8 cellular contexts compared by ENCODE assay signal in the genomic region with DNA sequence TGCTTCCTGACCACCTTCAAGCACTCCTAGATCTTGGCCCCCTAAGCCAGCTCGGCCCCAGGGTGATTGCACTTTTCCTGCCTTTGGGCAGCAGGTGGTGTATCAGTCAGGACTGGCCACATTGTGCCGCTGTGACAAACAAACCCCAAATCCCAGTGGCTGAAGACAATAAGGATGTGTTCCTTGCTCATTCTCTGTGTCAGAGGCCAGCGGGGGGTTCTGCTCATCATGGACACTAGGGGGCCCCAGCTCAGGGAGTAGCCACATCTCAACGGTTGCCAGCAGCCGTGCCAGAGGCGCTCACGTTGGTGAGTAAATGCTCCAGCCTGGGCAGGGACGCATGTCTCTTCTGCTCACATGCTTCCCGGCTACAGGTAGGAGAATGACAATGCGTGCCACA.
DNase-seq lines count a peak whose midpoint lies in the region; ATAC-seq and TF ChIP-seq lines count a peak whose summit lies in the region.

No MANE protein-coding gene starts in this region.

- TF ChIP-seq CTCF in GM12874 (IDR thresholded peaks at IDR 0.05; ENCODE audit: insufficient read depth, low read depth, low read length) (peak; percentile 66), neural progenitor cell (IDR thresholded peaks at IDR 0.05) (peak; percentile 11), GM13976 (IDR thresholded peaks at IDR 0.05; ENCODE audit: borderline replicate concordance, control extremely low read depth, extremely low read depth, insufficient read depth, missing control alignments) (no peak)

- H2AFZ ChIP-seq in neural progenitor cell (replicated peaks): no peak overlapping the region

- in situ Hi-C loops in GM13976 (cut with MboI; ENCODE audit: low sequenced_read_pairs, unreplicated experiment): loop anchor here (25.0 kb wide), 2 partner anchors 314 to 439 kb away; partner anchors contain the start of genes KLHL36 and MEAK7

- no peak overlapping the region for H3K4me3 ChIP-seq in neural progenitor cell

- H3K9me3 ChIP-seq in neural progenitor cell (ENCODE audit: low read depth): no peaks in the 10 kb centered on the region

- peaks cover 9% of the 10 kb centered on the region for H3F3A ChIP-seq in neural progenitor cell (ENCODE audit: low read depth)

- H3K36me3 Mint-ChIP-seq in activated naive CD4-positive, alpha-beta T cell treated with anti-CD3 and anti-CD28 coated beads for 36 hours (ENCODE audit: low read depth): no peaks in the 10 kb centered on the region
- no peaks in the 10 kb centered on the region for H3K36me3 Mint-ChIP-seq in neural progenitor cell

- H3K9me3 Mint-ChIP-seq in activated naive CD4-positive, alpha-beta T cell treated with anti-CD3 and anti-CD28 coated beads for 36 hours: no peaks in the 10 kb centered on the region
- H3K9me3 Mint-ChIP-seq in neural progenitor cell: no peaks in the 10 kb centered on the region

- no peak overlapping the region for H3K9ac ChIP-seq in neural progenitor cell

- H3K27ac ChIP-seq in neural progenitor cell: no peak overlapping the region

- H3K4me1 ChIP-seq in neural progenitor cell: peaks cover 10% of the 10 kb centered on the region

- CTCF ChIA-PET in activated naive CD4-positive, alpha-beta T cell treated with anti-CD3 and anti-CD28 coated beads for 36 hours (lab: Charles Lee): interaction anchor here (0.8 to 6.2 kb wide), 8 partner anchors 12 to 212 kb away, joined by 3 to 82 read pairs (median 10); no protein-coding TSS in a partner anchor

- H3K27me3 ChIP-seq in neural progenitor cell: no peaks in the 10 kb centered on the region

- H3K4me2 ChIP-seq in neural progenitor cell: no peak overlapping the region

- no peaks in the 10 kb centered on the region for H3K79me2 ChIP-seq in neural progenitor cell (ENCODE audit: low read depth)

- no peaks in the 10 kb centered on the region for H3K27me3 Mint-ChIP-seq in activated naive CD4-positive, alpha-beta T cell treated with anti-CD3 and anti-CD28 coated beads for 36 hours (ENCODE audit: low read depth)
- H3K27me3 Mint-ChIP-seq in neural progenitor cell (ENCODE audit: insufficient read depth, low read depth): peaks cover 8% of the 10 kb centered on the region

- no peaks in the 10 kb centered on the region for H3K36me3 ChIP-seq in neural progenitor cell

- H3K4me1 Mint-ChIP-seq in activated naive CD4-positive, alpha-beta T cell treated with anti-CD3 and anti-CD28 coated beads for 36 hours (ENCODE audit: low read depth): no peaks in the 10 kb centered on the region
- peaks cover 17% of the 10 kb centered on the region for H3K4me1 Mint-ChIP-seq in neural progenitor cell

- no peak for ATAC-seq in HG02970 (IDR thresholded peaks at IDR 0.05; ENCODE audit: low FRiP score, unreplicated experiment)
- no peak for ATAC-seq in HG03135 (IDR thresholded peaks at IDR 0.05; ENCODE audit: unreplicated experiment)

- intact Hi-C loops in activated naive CD4-positive, alpha-beta T cell treated with anti-CD3 and anti-CD28 coated beads for 36 hours (cut with micrococcal nuclease): loop anchor here (5.0 to 10.0 kb wide), 2 partner anchors 276 to 444 kb away; no protein-coding TSS in a partner anchor

- H4K20me1 ChIP-seq in neural progenitor cell (ENCODE audit: low read depth): no peaks in the 10 kb centered on the region

- no peak overlapping the region for H3K4me3 Mint-ChIP-seq in activated naive CD4-positive, alpha-beta T cell treated with anti-CD3 and anti-CD28 coated beads for 36 hours
- H3K4me3 Mint-ChIP-seq in neural progenitor cell: no peak overlapping the region

- DNase-seq in NAMALWA (ENCODE audit: low spot score) (peak; percentile 57), neural progenitor cell (ENCODE audit: low spot score) (no peak), ecto neural progenitor cell (ENCODE audit: low spot score) (no peak), GM13976 (ENCODE audit: low spot score) (no peak)
- DNase-seq in activated naive CD4-positive, alpha-beta T cell treated with anti-CD3 and anti-CD28 coated beads for 36 hours: peak; percentile 43

- H3K27ac Mint-ChIP-seq in activated naive CD4-positive, alpha-beta T cell treated with anti-CD3 and anti-CD28 coated beads for 36 hours: no peak overlapping the region
- H3K27ac Mint-ChIP-seq in neural progenitor cell: no peak overlapping the region

Comparison
In these comparisons a context has a peak if more than half of its experiments do, and no peak if none do; other contexts are left out.
1. DNase-seq: peak in NAMALWA (single experiment) and activated naive CD4-positive, alpha-beta T cell treated with anti-CD3 and anti-CD28 coated beads for 36 hours (single experiment); none in neural progenitor cell (single experiment), ecto neural progenitor cell (single experiment) and GM13976 (single experiment).